In the genomic region with DNA sequence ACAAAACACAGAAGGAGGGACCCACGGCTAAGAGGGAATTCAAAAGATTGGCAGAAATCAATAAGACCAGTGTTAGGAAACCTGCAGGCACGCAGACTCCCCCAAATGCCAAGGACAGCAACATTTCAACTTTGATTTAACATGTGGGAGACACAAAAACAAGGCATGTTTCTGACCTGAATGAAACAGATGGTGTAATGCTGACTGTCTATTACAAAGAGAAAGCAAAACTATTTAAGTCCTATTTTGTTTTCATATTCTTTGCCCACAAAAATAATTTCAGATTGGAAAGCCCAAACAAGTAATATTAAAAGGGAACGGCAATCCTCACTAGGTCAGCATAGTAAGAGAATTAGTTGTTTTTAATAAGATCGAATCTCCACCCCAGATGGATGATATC, we compare ENCODE assay signal across 20 cellular contexts.
A peak's percentile ranks its signal among the peaks of the same experiment; 100 is the strongest.
DNase-seq lines count a peak whose midpoint lies in the region; ATAC-seq, FAIRE-seq and TF ChIP-seq lines count a peak whose summit lies in the region.
"Had no signal": no experiment of that assay in that cellular context is flagged by ENCODE, and none has a peak within 500 bp of the region (broad histone marks: within the 10 kb centered on the region; RNA-seq: fewer than 3 reads in every experiment).

No MANE protein-coding gene starts in this region.

- peak overlapping the region; percentile 48 for H2AFZ ChIP-seq in MM.1S (ENCODE audit: low read length)

- FAIRE-seq in D721Med (lab: Jason Lieb, UNC) = no peak
- FAIRE-seq: small intestine had no signal

- peak overlapping the region; percentile 20; the same call in 1 of the 2 replicates for H3K9ac ChIP-seq in MM.1S (ENCODE audit: low read length)

- peak; percentile 3 for DNase-seq in G401 (ENCODE audit: low spot score)
- DNase-seq in MM.1S = peak; percentile 41
- peak; percentile 20 for DNase-seq in iris pigment epithelial cell (ENCODE audit: low read depth)
- DNase-seq in D721Med (ENCODE audit: insufficient read length, low spot score) = no peak
- DNase-seq in left ventricle myocardium superior = no peak
- DNase-seq in inferior parietal cortex (ENCODE audit: extremely low spot score) = no peak
- DNase-seq: body of pancreas; Caco-2; colonic mucosa; GDM1; HFFc6; naive thymus-derived CD4-positive, alpha-beta T cell; NCI-H1092 treated with DMSO at 0.1 percent for 48 hours; small intestine; SW 1271 had no signal

- TF ChIP-seq CTCF in MM.1S (IDR thresholded peaks at IDR 0.05; ENCODE audit: low read length) (no peak), D721Med (IDR thresholded peaks at IDR 0.05; ENCODE audit: insufficient read depth, missing control alignments) (no peak)

- no peaks in the 10 kb centered on the region for H4K20me1 ChIP-seq in MM.1S (ENCODE audit: insufficient read depth, low read length)

- H3K27ac ChIP-seq in MM.1S (ENCODE audit: low read length) = peak overlapping the region; percentile 13; the same call in 1 of the 2 replicates
- H3K27ac ChIP-seq: body of pancreas, colonic mucosa, prostate gland, suprapubic skin had no signal

- peak overlapping the region; percentile 72 for H3K4me2 ChIP-seq in MM.1S (ENCODE audit: low read depth, low read length)

- H3K27me3 ChIP-seq in MM.1S (replicated peaks; ENCODE audit: insufficient read depth, low read length) = no peaks in the 10 kb centered on the region
- H3K27me3 ChIP-seq: body of pancreas, colonic mucosa, suprapubic skin had no signal

- ATAC-seq in GM18873 (IDR thresholded peaks at IDR 0.05; ENCODE audit: low FRiP score, unreplicated experiment) (peak; percentile 66), left ventricle myocardium superior (no peak)
- ATAC-seq: activated naive CD4-positive, alpha-beta T cell treated with anti-CD3 and anti-CD28 coated beads, Interleukin-2, amount 50 U/mL, for 72 hours; body of pancreas; naive thymus-derived CD4-positive, alpha-beta T cell had no signal

- no peaks in the 10 kb centered on the region for H3F3A ChIP-seq in MM.1S (ENCODE audit: insufficient read depth, low read length)

- H3K4me3 ChIP-seq in MM.1S (ENCODE audit: low read length) = peak overlapping the region; percentile 51
- H3K4me3 ChIP-seq: body of pancreas, colonic mucosa, lung, prostate gland, suprapubic skin had no signal

- no peaks in the 10 kb centered on the region for H3K36me3 ChIP-seq in MM.1S (replicated peaks; ENCODE audit: insufficient read depth, low read length)
- H3K36me3 ChIP-seq: colonic mucosa, prostate gland, suprapubic skin had no signal

- no peaks in the 10 kb centered on the region for H3K9me2 ChIP-seq in MM.1S (replicated peaks; ENCODE audit: insufficient read depth, low read length)

- in situ Hi-C loops in G401 (cut with HindIII; ENCODE audit: low sequenced_read_pairs) = no loop called here

- intact Hi-C loops in left ventricle myocardium superior (cut with micrococcal nuclease) = no loop called here

- no peaks in the 10 kb centered on the region for H3K4me1 ChIP-seq in MM.1S (ENCODE audit: low read length)
- H3K4me1 ChIP-seq: body of pancreas, Caco-2, colonic mucosa, prostate gland, suprapubic skin had no signal

- no peaks in the 10 kb centered on the region for H3K9me3 ChIP-seq in MM.1S (replicated peaks; ENCODE audit: insufficient read depth, low read length)
- H3K9me3 ChIP-seq: body of pancreas, Caco-2, colonic mucosa, prostate gland, suprapubic skin had no signal

- H3K79me2 ChIP-seq in MM.1S (ENCODE audit: low read length) = no peaks in the 10 kb centered on the region

Comparison
In these comparisons a context has a peak if more than half of its experiments do, and no peak if none do; other contexts are left out.
1. DNase-seq: peak in G401 (single experiment), MM.1S (single experiment) and iris pigment epithelial cell (single experiment); none in D721Med (single experiment), left ventricle myocardium superior (single experiment) and inferior parietal cortex (single experiment).